11 cellular contexts compared by ENCODE assay signal in genomic region chr20:32390999-32391398, GRCh38. TPM values are rescaled to one million over a fixed set of nuclear protein-coding genes. Genes with fewer than 3 reads are reported as not detected.
A peak's percentile ranks its signal among the peaks of the same experiment; 100 is the strongest.
DNase-seq lines count a peak whose midpoint lies in the region; ATAC-seq, FAIRE-seq and TF ChIP-seq lines count a peak whose summit lies in the region.
"Had no signal": no experiment of that assay in that cellular context is flagged by ENCODE, and none has a peak within 500 bp of the region (broad histone marks: within the 10 kb centered on the region; RNA-seq: fewer than 3 reads in every experiment).

No MANE protein-coding gene starts in this region.

- peak overlapping the region in 2 of 4 donors; percentile 10 to 50 for H3K27ac ChIP-seq in pancreas
- H3K27ac ChIP-seq in lower lobe of right lung: no peak overlapping the region
- no peak overlapping the region for H3K27ac ChIP-seq in right cardiac atrium (ENCODE audit: low read length)

- H3K4me3 ChIP-seq in pancreas (no peak overlapping the region), lower lobe of right lung (no peak overlapping the region), right cardiac atrium (ENCODE audit: low read length) (no peak overlapping the region)
- H3K4me3 ChIP-seq: lung had no signal

- H3K9me3 Mint-ChIP-seq in central memory CD8-positive, alpha-beta T cell: no peaks in the 10 kb centered on the region

- DNase-seq in HCEC 1CT: peak; percentile 36
- DNase-seq in NOMO-1 treated with dmso at 0.1 percent for 144 hours (lab: John Stamatoyannopoulos, UW; ENCODE audit: unreplicated experiment): peak; percentile 16
- DNase-seq in central memory CD8-positive, alpha-beta T cell (ENCODE audit: low spot score in 2 of 2): no peak
- no peak for DNase-seq in pancreas
- DNase-seq in lower lobe of right lung: no peak
- DNase-seq in DMS 273 treated with DMSO at 0.1 percent for 48 hours (lab: John Stamatoyannopoulos, UW): no peak
- DNase-seq in right cardiac atrium: no peak
- no peak for DNase-seq in frontal cortex (ENCODE audit: low spot score in 2 of 2)
- DNase-seq: stimulated activated naive CD8-positive, alpha-beta T cell treated with anti-CD3 and anti-CD28 coated beads, Interleukin-15, Interleukin-2, amounts not matched to agents 100 U/mL and 50 U/mL, for 24 hours had no signal

- peak overlapping the region; percentile 13 for H3K27ac Mint-ChIP-seq in central memory CD8-positive, alpha-beta T cell (ENCODE audit: low read depth)

- TF ChIP-seq CTCF in pancreas (IDR thresholded peaks at IDR 0.05): no peak
- TF ChIP-seq CTCF in lower lobe of right lung (IDR thresholded peaks at IDR 0.05): no peak

- H3K4me1 Mint-ChIP-seq in central memory CD8-positive, alpha-beta T cell: peaks cover 54% of the 10 kb centered on the region

- no peak for ATAC-seq in central memory CD8-positive, alpha-beta T cell (replicated peaks; ENCODE audit: extremely low read depth, poor library complexity, severe bottlenecking)
- ATAC-seq in pancreas (peak; percentile 48 to 82 (median 68)), lower lobe of right lung (no peak), right cardiac atrium (no peak)
- ATAC-seq: HCT116; stimulated activated naive CD8-positive, alpha-beta T cell treated with anti-CD3 and anti-CD28 coated beads, Interleukin-15, Interleukin-2, amounts not matched to agents 100 U/mL and 50 U/mL, for 24 hours had no signal

- H3K9me3 ChIP-seq in pancreas (no peaks in the 10 kb centered on the region), lower lobe of right lung (peaks cover 4% of the 10 kb centered on the region), right cardiac atrium (ENCODE audit: control insufficient read depth, low read length) (no peaks in the 10 kb centered on the region)

- H3K4me3 Mint-ChIP-seq in central memory CD8-positive, alpha-beta T cell: no peak overlapping the region

- H3K36me3 ChIP-seq in pancreas (peaks cover 0 to 3% (median 0%) of the 10 kb centered on the region in 3 donors), lower lobe of right lung (peaks cover 14% of the 10 kb centered on the region)

- intact Hi-C loops in pancreas (cut with DNase I) (no loop called here), lower lobe of right lung (cut with DNase I) (no loop called here), right cardiac atrium (cut with DNase I) (no loop called here)

- no peaks in the 10 kb centered on the region for H3K27me3 Mint-ChIP-seq in central memory CD8-positive, alpha-beta T cell

- H3K27me3 ChIP-seq in pancreas: no peaks in the 10 kb centered on the region
- H3K27me3 ChIP-seq in lower lobe of right lung (ENCODE audit: low read depth): no peaks in the 10 kb centered on the region
- H3K27me3 ChIP-seq in right cardiac atrium (ENCODE audit: control insufficient read depth, insufficient read depth): no peaks in the 10 kb centered on the region

- WGBS in pancreas, 2 donors: 79 to 86% methylated on average over 2 of the region's 2 CpGs
- 95% methylated on average over 2 of the region's 2 CpGs for WGBS in right cardiac atrium

- FAIRE-seq in pancreas (lab: Jason Lieb, UNC) (no peak), frontal cortex (lab: Jason Lieb, UNC) (no peak)

- peaks cover 21% of the 10 kb centered on the region for H3K36me3 Mint-ChIP-seq in central memory CD8-positive, alpha-beta T cell (ENCODE audit: insufficient read depth)

- H3K4me1 ChIP-seq in pancreas (peaks cover 2 to 4% (median 3%) of the 10 kb centered on the region in 3 donors), lower lobe of right lung (peaks cover 12% of the 10 kb centered on the region), right cardiac atrium (ENCODE audit: control insufficient read depth, insufficient read depth, low read length) (peaks cover 3% of the 10 kb centered on the region)

RNA-seq across cellular contexts. Expression of gene ASXL1, which starts 32.9 kb away (rescaled TPM):
- total RNA-seq in pancreas (10 to 100 TPM; 32.9 to 57.7 (median 34.5) TPM), lower lobe of right lung (71.9 TPM), right cardiac atrium (10 to 100 TPM; 34.1 to 51.3 (median 39.8) TPM), frontal cortex (64.8 TPM)
- polyA plus RNA-seq in pancreas (10 to 100 TPM; 41.5 to 49.4 TPM), right cardiac atrium (19.1 TPM)

Comparison
In these comparisons a context has a peak if more than half of its experiments do, and no peak if none do; other contexts are left out.
1. DNase-seq: peak in HCEC 1CT (single experiment) and NOMO-1 treated with dmso at 0.1 percent for 144 hours (single experiment); none in central memory CD8-positive, alpha-beta T cell (0 of 2), pancreas (0 of 6), lower lobe of right lung (single experiment), DMS 273 treated with DMSO at 0.1 percent for 48 hours (single experiment), right cardiac atrium (0 of 3) and frontal cortex (0 of 2).
2. ATAC-seq: peak in pancreas (4 of 4); none in central memory CD8-positive, alpha-beta T cell (single experiment), lower lobe of right lung (0 of 2) and right cardiac atrium (0 of 2).